Comparison of ENCODE assay signal across 9 cellular contexts in the genomic region with DNA sequence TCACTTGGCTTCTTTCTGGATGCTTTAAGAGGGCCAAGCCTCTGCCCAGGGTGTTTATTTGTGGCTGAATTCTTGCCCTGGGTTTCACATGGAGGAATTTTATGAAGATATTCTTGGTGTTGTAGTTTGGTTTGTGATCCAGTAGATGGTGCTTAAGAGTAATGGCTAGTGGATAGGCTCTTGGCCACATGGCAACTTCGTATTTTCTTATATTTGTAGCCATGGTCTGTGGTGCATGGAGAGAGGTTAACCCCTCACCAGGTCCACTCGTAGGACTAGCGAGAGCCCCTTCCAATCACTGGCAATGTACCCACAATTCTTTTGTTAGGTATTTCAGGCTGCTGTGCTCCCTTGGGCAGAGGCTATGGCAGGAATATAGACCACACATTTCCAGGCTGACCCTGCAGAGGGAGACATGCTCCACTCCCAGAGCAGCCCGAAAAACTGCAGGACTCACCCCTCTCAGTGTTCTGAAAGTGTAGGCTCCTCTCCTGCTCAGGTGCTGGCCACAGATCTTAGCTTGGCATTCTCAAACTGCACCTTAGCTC.
DNase-seq lines count a peak whose midpoint lies in the region; ATAC-seq and TF ChIP-seq lines count a peak whose summit lies in the region.
"Had no signal": no experiment of that assay in that cellular context is flagged by ENCODE, and none has a peak within 500 bp of the region (broad histone marks: within the 10 kb centered on the region; RNA-seq: fewer than 3 reads in every experiment).

No MANE protein-coding gene starts in this region.

- H3K36me3 Mint-ChIP-seq in activated naive CD8-positive, alpha-beta T cell treated with anti-CD3 and anti-CD28 coated beads for 36 hours, result no peaks in the 10 kb centered on the region

- DNase-seq in AG20443 (ENCODE audit: low spot score), result peak; percentile 71
- DNase-seq in RWPE2 (ENCODE audit: low spot score), result no peak
- DNase-seq in iPS DF 6.9 (ENCODE audit: low read depth, low spot score), result peak; percentile 13
- no peak for DNase-seq in middle frontal gyrus (ENCODE audit: extremely low spot score, low spot score)
- DNase-seq in activated naive CD8-positive, alpha-beta T cell treated with anti-CD3 and anti-CD28 coated beads for 36 hours, result no peak
- DNase-seq: effector CD8-positive, alpha-beta T cell had no signal

- peaks cover 11% of the 10 kb centered on the region for H3K9me3 Mint-ChIP-seq in activated naive CD8-positive, alpha-beta T cell treated with anti-CD3 and anti-CD28 coated beads for 36 hours

- WGBS in iPS DF 6.9 (ENCODE audit: insufficient coverage, insufficient read length), result no CpG with 5 or more reads among the region's 4 CpGs

- ATAC-seq in RWPE2 (ENCODE audit: low read depth), result 0 out of 3 replicates have a peak, but pooled peaks have one; percentile 29
- ATAC-seq in HG02885 (IDR thresholded peaks at IDR 0.05; ENCODE audit: poor library complexity, unreplicated experiment), result no peak
- no peak for ATAC-seq in HG03039 (IDR thresholded peaks at IDR 0.05; ENCODE audit: unreplicated experiment)

- no peak overlapping the region for H3K4me3 Mint-ChIP-seq in activated naive CD8-positive, alpha-beta T cell treated with anti-CD3 and anti-CD28 coated beads for 36 hours

- H3K4me3 ChIP-seq in HEK293 (ENCODE audit: low read depth, low read length), result no peak overlapping the region
- no peak overlapping the region for H3K4me3 ChIP-seq in RWPE2 (ENCODE audit: severe bottlenecking)
- H3K4me3 ChIP-seq in iPS DF 6.9 (ENCODE audit: low read length), result no peak overlapping the region

- TF ChIP-seq CTCF in HEK293 (tag by site-specific recombination; IDR thresholded peaks at IDR 0.05) (no peak), RWPE2 (IDR thresholded peaks at IDR 0.05; ENCODE audit: poor library complexity, severe bottlenecking) (peak; percentile 35)

- H3K27ac ChIP-seq in HEK293 (ENCODE audit: extremely low read depth, low read depth, low read length) (no peak overlapping the region), RWPE2 (ENCODE audit: poor library complexity, severe bottlenecking) (no peak overlapping the region), iPS DF 6.9 (ENCODE audit: low read length) (no peak overlapping the region)

- H3K27me3 ChIP-seq in RWPE2 (ENCODE audit: insufficient read depth, poor library complexity, severe bottlenecking) (no peaks in the 10 kb centered on the region), iPS DF 6.9 (ENCODE audit: control insufficient read depth, insufficient read depth, low read length) (no peaks in the 10 kb centered on the region)

- no peaks in the 10 kb centered on the region for H3K36me3 ChIP-seq in HEK293 (ENCODE audit: control insufficient read depth in 2 of 2, insufficient read depth in 1 of 2, low read length in 2 of 2)
- H3K36me3 ChIP-seq in RWPE2 (ENCODE audit: low read depth), result no peaks in the 10 kb centered on the region
- H3K36me3 ChIP-seq in iPS DF 6.9 (ENCODE audit: control insufficient read depth, insufficient read depth, low read length), result no peaks in the 10 kb centered on the region

- POLR2A ChIA-PET in HEK293 (lab: Yijun Ruan, JAX), result no interaction called here

- H3K4me1 Mint-ChIP-seq in activated naive CD8-positive, alpha-beta T cell treated with anti-CD3 and anti-CD28 coated beads for 36 hours, result peaks cover 2% of the 10 kb centered on the region

- H3K9me3 ChIP-seq in HEK293 (ENCODE audit: control insufficient read depth, insufficient read depth, low read depth, low read length) (no peaks in the 10 kb centered on the region), RWPE2 (ENCODE audit: severe bottlenecking) (no peaks in the 10 kb centered on the region), iPS DF 6.9 (ENCODE audit: control insufficient read depth, insufficient read depth, low read length) (no peaks in the 10 kb centered on the region)

- CTCF ChIA-PET in HEK293 (lab: Yijun Ruan, JAX), result interaction anchor here (0.6 to 1.3 kb wide), 8 partner anchors 12 to 1288 kb away, joined by 3 to 7 read pairs (median 3); no protein-coding TSS in a partner anchor

- H3K4me1 ChIP-seq in HEK293 (ENCODE audit: control insufficient read depth, insufficient read depth, low read length) (no peaks in the 10 kb centered on the region), RWPE2 (ENCODE audit: insufficient read depth, poor library complexity, severe bottlenecking) (peaks cover 7% of the 10 kb centered on the region), iPS DF 6.9 (ENCODE audit: control insufficient read depth, insufficient read depth, low read length) (peaks cover 2% of the 10 kb centered on the region; the same call in 1 of the 2 replicates)

- H3K27ac Mint-ChIP-seq in activated naive CD8-positive, alpha-beta T cell treated with anti-CD3 and anti-CD28 coated beads for 36 hours, result no peak overlapping the region

- H3K27me3 Mint-ChIP-seq in activated naive CD8-positive, alpha-beta T cell treated with anti-CD3 and anti-CD28 coated beads for 36 hours, result no peaks in the 10 kb centered on the region

TF ChIP-seq in HEK293, 187 proteins besides CTCF, POLR2A, EP300 and RAD21:
- peak; percentile 42 for TF ChIP-seq ZNF654 (tag by site-specific recombination; IDR thresholded peaks at IDR 0.05; ENCODE audit: low read depth)
- no peak for TF ChIP-seq ZNF16 (tag by site-specific recombination; IDR thresholded peaks at IDR 0.05; ENCODE audit: low read depth)

Comparison
In these comparisons a context has a peak if more than half of its experiments do, and no peak if none do; other contexts are left out.
1. DNase-seq: peak in AG20443 (single experiment) and iPS DF 6.9 (single experiment); none in RWPE2 (single experiment), middle frontal gyrus (single experiment) and activated naive CD8-positive, alpha-beta T cell treated with anti-CD3 and anti-CD28 coated beads for 36 hours (single experiment).